31 cellular contexts compared by ENCODE assay signal in genomic region chr9:81405199-81405598, GRCh38.
A peak's percentile ranks its signal among the peaks of the same experiment; 100 is the strongest.
DNase-seq lines count a peak whose midpoint lies in the region; ATAC-seq, FAIRE-seq and TF ChIP-seq lines count a peak whose summit lies in the region.
"Had no signal": no experiment of that assay in that cellular context is flagged by ENCODE, and none has a peak within 500 bp of the region (broad histone marks: within the 10 kb centered on the region; RNA-seq: fewer than 3 reads in every experiment).

No MANE protein-coding gene starts in this region.

- no peak for TF ChIP-seq POLR2A in H54 (IDR thresholded peaks at IDR 0.05; ENCODE audit: low read depth, low read length)

- no peak for DNase-seq in H54 (ENCODE audit: insufficient read length, low spot score)
- no peak for DNase-seq in activated gamma-delta T cell treated with Interleukin-2 at 50 U/mL for 16 hours
- DNase-seq: 8988T; ACHN; AML-193; BE2C; C1 segment of cervical spinal cord; Caco-2; Calu3; CD4-positive, alpha-beta memory T cell; CD4-positive, alpha-beta T cell; CD4-positive, CD25-positive, alpha-beta regulatory T cell; CD8-positive, alpha-beta memory T cell; CD8-positive, alpha-beta T cell; COR-L47; DMS 273 treated with DMSO at 0.1 percent for 48 hours; DMS153; DMS53; DMS79; DMS79 treated with DMSO at 0.1 percent for 48 hours; DND-41; EL had no signal

- no peaks in the 10 kb centered on the region for H3K79me2 ChIP-seq in neural cell (replicated peaks; ENCODE audit: insufficient read depth, low read length)

- H3K9me2 ChIP-seq in neural cell (ENCODE audit: insufficient read depth, low read length), result no peaks in the 10 kb centered on the region

- peak overlapping the region; percentile 6 for H3K27ac ChIP-seq in neural cell (ENCODE audit: low read length)
- H3K27ac ChIP-seq: 22Rv1; A549; BLaER1; BLaER1 treated with 17β-estradiol and CSF1 and Interleukin-3, amounts not matched to agents 10 nM and 100 nM; C4-2B had no signal

- no peak for ATAC-seq in GM18861 (IDR thresholded peaks at IDR 0.05; ENCODE audit: unreplicated experiment)
- ATAC-seq: A549; CD8-positive, alpha-beta T cell had no signal

- H3K9ac ChIP-seq in neural cell (ENCODE audit: low read length), result no peak overlapping the region
- H3K9ac ChIP-seq: BLaER1; BLaER1 treated with 17β-estradiol and CSF1 and Interleukin-3, amounts not matched to agents 10 nM and 100 nM had no signal

- peak; percentile 45 for FAIRE-seq in H54 (lab: Jason Lieb, UNC)
- FAIRE-seq: A204.1, D721Med had no signal

- no peak for TF ChIP-seq CTCF in neural cell (IDR thresholded peaks at IDR 0.05; ENCODE audit: poor library complexity, severe bottlenecking)

- no peaks in the 10 kb centered on the region for H3K27me3 ChIP-seq in neural cell (ENCODE audit: insufficient read depth, low read depth, low read length)
- H3K27me3 ChIP-seq: BE2C; BLaER1; BLaER1 treated with 17β-estradiol and CSF1 and Interleukin-3, amounts not matched to agents 10 nM and 100 nM had no signal

- no peak for TF ChIP-seq RAD21 in neural cell (conservative IDR thresholded peaks at IDR 0.05)

- peak; percentile 94 for TF ChIP-seq EP300 in neural cell (conservative IDR thresholded peaks at IDR 0.05; ENCODE audit: poor library complexity, severe bottlenecking)

- no peaks in the 10 kb centered on the region for H3K36me3 ChIP-seq in neural cell (ENCODE audit: insufficient read depth, low read length)
- H3K36me3 ChIP-seq: BE2C; BLaER1; BLaER1 treated with 17β-estradiol and CSF1 and Interleukin-3, amounts not matched to agents 10 nM and 100 nM had no signal

- H3K9me3 ChIP-seq in neural cell (ENCODE audit: low read length), result no peaks in the 10 kb centered on the region
- H3K9me3 ChIP-seq: A549, BE2C, BLaER1, Caco-2 had no signal

- H3K4me3 ChIP-seq in neural cell (ENCODE audit: low read length), result no peak overlapping the region
- H3K4me3 ChIP-seq: A549; BLaER1; BLaER1 treated with 17β-estradiol and CSF1 and Interleukin-3, amounts not matched to agents 10 nM and 100 nM had no signal

- H3K4me2 ChIP-seq in neural cell (ENCODE audit: low read length), result peak overlapping the region; percentile 4
- H3K4me2 ChIP-seq: A549; BLaER1; BLaER1 treated with 17β-estradiol and CSF1 and Interleukin-3, amounts not matched to agents 10 nM and 100 nM had no signal

- no peaks in the 10 kb centered on the region for H4K20me1 ChIP-seq in neural cell (ENCODE audit: insufficient read depth)
- H4K20me1 ChIP-seq: BLaER1; BLaER1 treated with 17β-estradiol and CSF1 and Interleukin-3, amounts not matched to agents 10 nM and 100 nM had no signal

- H3F3A ChIP-seq in neural cell (ENCODE audit: insufficient read depth, low read length, poor library complexity, severe bottlenecking), result no peaks in the 10 kb centered on the region

- H2AFZ ChIP-seq in neural cell (ENCODE audit: low read depth, low read length), result no peak overlapping the region

TF ChIP-seq in neural cell, 6 proteins besides CTCF, POLR2A, EP300 and RAD21:
- TF ChIP-seq EZH2 (IDR thresholded peaks at IDR 0.05; ENCODE audit: borderline replicate concordance, insufficient read depth, low read length, poor library complexity, severe bottlenecking) (no peak), SMC3 (conservative IDR thresholded peaks at IDR 0.05; ENCODE audit: poor library complexity) (peak; percentile 41), POLR2AphosphoS5 (IDR thresholded peaks at IDR 0.05) (peak; percentile 83), MXI1 (conservative IDR thresholded peaks at IDR 0.05; ENCODE audit: poor library complexity, severe bottlenecking) (no peak), TAF1 (IDR thresholded peaks at IDR 0.05; ENCODE audit: low read depth) (no peak), REST (IDR thresholded peaks at IDR 0.05; ENCODE audit: borderline replicate concordance) (peak; percentile 45)
